Comparison of ENCODE assay signal across 18 cellular contexts in genomic region chr2:229996320-229996719, GRCh38.
"Had no signal": no experiment of that assay in that cellular context is flagged by ENCODE, and none has a peak within 500 bp of the region (broad histone marks: within the 10 kb centered on the region; RNA-seq: fewer than 3 reads in every experiment).

No MANE protein-coding gene starts in this region.

- H3K4me1 Mint-ChIP-seq: activated naive CD4-positive, alpha-beta T cell treated with anti-CD3 and anti-CD28 coated beads, Interleukin-2, amount 50 U/mL, for 24 hours had no signal

- H3K4me1 ChIP-seq: gastroesophageal sphincter, heart left ventricle, left lung, upper lobe of right lung had no signal

- H3K27me3 Mint-ChIP-seq: activated CD4-positive, alpha-beta T cell treated with anti-CD3 and anti-CD28 coated beads, Interleukin-2, amount 10 ng/mL, durations not matched to agents 7 days and 5 days; activated naive CD4-positive, alpha-beta T cell treated with anti-CD3 and anti-CD28 coated beads, Interleukin-2, amount 50 U/mL, for 24 hours; dendritic cell treated with granulocyte-macrophage colony-stimulating factor and Interleukin-4, amounts not matched to agents 40 ng/mL and 50 ng/mL, for 4 days; stimulated activated memory B cell treated with anti-CD40 and anti-IgM and Interleukin-4, amounts not matched to agents 10 μg/mL and 1 μg/mL and 100 μg/mL, for 72 hours had no signal

- H3K4me3 ChIP-seq: gastroesophageal sphincter, heart left ventricle, left lung, spleen, thoracic aorta, upper lobe of right lung had no signal

- H3K9me3 Mint-ChIP-seq: activated CD4-positive, alpha-beta T cell treated with anti-CD3 and anti-CD28 coated beads, Interleukin-2, amount 10 ng/mL, durations not matched to agents 7 days and 5 days; activated naive CD4-positive, alpha-beta T cell treated with anti-CD3 and anti-CD28 coated beads, Interleukin-2, amount 50 U/mL, for 24 hours; activated T-cell treated with anti-CD3 and anti-CD28 coated beads, Interleukin-2, amount 50 U/mL, for 72 hours; dendritic cell treated with granulocyte-macrophage colony-stimulating factor and Interleukin-4, amounts not matched to agents 40 ng/mL and 50 ng/mL, for 4 days; stimulated activated memory B cell treated with anti-CD40 and anti-IgM and Interleukin-4, amounts not matched to agents 10 μg/mL and 1 μg/mL and 100 μg/mL, for 72 hours had no signal

- H3K36me3 ChIP-seq: gastroesophageal sphincter, heart left ventricle, left lung, spleen, thoracic aorta, upper lobe of right lung had no signal

- H3K27ac ChIP-seq: gastroesophageal sphincter, heart left ventricle, left lung, spleen, thoracic aorta, upper lobe of right lung had no signal

- DNase-seq: activated CD4-positive, alpha-beta T cell treated with anti-CD3 and anti-CD28 coated beads, Interleukin-2, amount 10 ng/mL, durations not matched to agents 7 days and 5 days; activated CD8-positive, alpha-beta memory T cell treated with anti-CD3 and anti-CD28 coated beads, Interleukin-2, amount 50 U/mL, for 48 hours; activated effector memory CD4-positive, alpha-beta T cell treated with anti-CD3 and anti-CD28 coated beads, Interleukin-2, amount 50 U/mL, for 16 hours; activated T-cell treated with anti-CD3 and anti-CD28 coated beads, Interleukin-2, amount 50 U/mL, for 72 hours; effector CD8-positive, alpha-beta T cell; heart left ventricle; left lung; mammary epithelial cell; occipital lobe; retina; spleen; stimulated activated CD4-positive, alpha-beta T cell treated with anti-CD3 and anti-CD28 coated beads, Interleukin-4, amount 100 ng/mL, for 4 hours; upper lobe of right lung had no signal

- H3K27me3 ChIP-seq: gastroesophageal sphincter, heart left ventricle, left lung, spleen, upper lobe of right lung had no signal

- H3K9me3 ChIP-seq: gastroesophageal sphincter, left lung, spleen, thoracic aorta, upper lobe of right lung had no signal

- H3K4me3 Mint-ChIP-seq: activated CD4-positive, alpha-beta T cell treated with anti-CD3 and anti-CD28 coated beads, Interleukin-2, amount 10 ng/mL, durations not matched to agents 7 days and 5 days; activated naive CD4-positive, alpha-beta T cell treated with anti-CD3 and anti-CD28 coated beads, Interleukin-2, amount 50 U/mL, for 24 hours; activated T-cell treated with anti-CD3 and anti-CD28 coated beads, Interleukin-2, amount 50 U/mL, for 72 hours; dendritic cell treated with granulocyte-macrophage colony-stimulating factor and Interleukin-4, amounts not matched to agents 40 ng/mL and 50 ng/mL, for 4 days; stimulated activated memory B cell treated with anti-CD40 and anti-IgM and Interleukin-4, amounts not matched to agents 10 μg/mL and 1 μg/mL and 100 μg/mL, for 72 hours had no signal

- H3K27ac Mint-ChIP-seq: activated CD4-positive, alpha-beta T cell treated with anti-CD3 and anti-CD28 coated beads, Interleukin-2, amount 10 ng/mL, durations not matched to agents 7 days and 5 days; activated naive CD4-positive, alpha-beta T cell treated with anti-CD3 and anti-CD28 coated beads, Interleukin-2, amount 50 U/mL, for 24 hours; activated T-cell treated with anti-CD3 and anti-CD28 coated beads, Interleukin-2, amount 50 U/mL, for 72 hours; dendritic cell treated with granulocyte-macrophage colony-stimulating factor and Interleukin-4, amounts not matched to agents 40 ng/mL and 50 ng/mL, for 4 days; stimulated activated memory B cell treated with anti-CD40 and anti-IgM and Interleukin-4, amounts not matched to agents 10 μg/mL and 1 μg/mL and 100 μg/mL, for 72 hours had no signal
